8 cellular contexts compared by ENCODE assay signal in the genomic region with DNA sequence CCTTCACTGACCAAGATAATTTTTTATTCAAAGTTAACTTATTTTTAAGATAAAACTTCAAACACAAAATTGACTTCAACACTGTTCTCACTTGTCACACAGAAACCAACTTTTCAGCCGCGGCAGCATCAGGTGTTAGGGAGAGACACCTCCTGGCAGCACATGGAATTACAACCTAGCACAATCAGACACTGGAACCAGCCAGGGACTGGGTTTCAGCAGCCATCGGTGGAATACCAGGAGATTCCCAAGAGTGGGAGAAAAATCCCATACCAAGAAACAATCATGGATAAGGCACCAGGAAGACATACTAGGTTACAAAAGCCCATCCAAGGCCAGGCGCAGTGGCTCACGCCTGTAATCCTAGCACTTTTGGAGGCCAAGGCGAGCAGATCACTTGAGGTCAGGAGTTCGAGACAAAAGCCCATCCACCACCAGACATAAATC.
DNase-seq lines count a peak whose midpoint lies in the region; FAIRE-seq and TF ChIP-seq lines count a peak whose summit lies in the region.

No MANE protein-coding gene starts in this region.

- dilution Hi-C loops in mammary epithelial cell (cut with HindIII; ENCODE audit: low sequenced_read_pairs), result no loop called here

- BruUV-seq in mammary epithelial cell (replicated peaks; lab: Mats Ljungman, UMichigan), result no TSS peak

- no peaks in the 10 kb centered on the region for H3K36me3 ChIP-seq in mammary epithelial cell (ENCODE audit: insufficient read depth, low read length)
- H3K36me3 ChIP-seq in kidney (ENCODE audit: control insufficient read depth in 1 of 2, insufficient read depth in 2 of 2, low read length in 2 of 2), result no peaks in the 10 kb centered on the region

- CTCF ChIA-PET in mammary epithelial cell (lab: Charles Lee; ENCODE audit: low non-redundant PET), result interaction anchor here (1.2 kb wide), 1 partner anchor 216 kb away, joined by 4 read pairs; no protein-coding TSS in a partner anchor

- 27% methylated on average over 4 of the region's 7 CpGs for WGBS in mammary epithelial cell (ENCODE audit: low coverage, missing lambda C conversion rate)

- peak; percentile 13 to 46 for DNase-seq in NOMO-1 (lab: John Stamatoyannopoulos, UW; ENCODE audit: unreplicated experiment in 2 of 2)
- DNase-seq in NOMO-1 treated with dmso at 0.1 percent for 144 hours (lab: John Stamatoyannopoulos, UW; ENCODE audit: unreplicated experiment), result no peak
- peak; percentile 26 for DNase-seq in NCI-H128 (lab: John Stamatoyannopoulos, UW; ENCODE audit: unreplicated experiment)
- peak; percentile 53 for DNase-seq in mammary epithelial cell
- DNase-seq in kidney, result no peak
- DNase-seq in stimulated activated CD4-positive, alpha-beta T cell treated with anti-CD3 and anti-CD28 coated beads, Interleukin-1b, Interleukin-23, amount 100 ng/mL, for 48 hours, result peak; percentile 64
- DNase-seq in GOT3 (lab: John Stamatoyannopoulos, UW), result no peak

- peak; percentile 98 for FAIRE-seq in kidney (lab: Jason Lieb, UNC)

- H2AFZ ChIP-seq in mammary epithelial cell (ENCODE audit: low read depth, low read length), result no peak overlapping the region

- in situ Hi-C loops in mammary epithelial cell (cut with MboI; ENCODE audit: low sequenced_read_pairs in 2 of 2), result loop anchor here in 1 of 2 donors (25.0 kb wide), 1 partner anchor 211 kb away; a partner anchor contains a TSS

- H3K9me3 ChIP-seq in mammary epithelial cell (replicated peaks; ENCODE audit: insufficient read depth, low read length), result no peaks in the 10 kb centered on the region
- no peaks in the 10 kb centered on the region for H3K9me3 ChIP-seq in kidney (ENCODE audit: control insufficient read depth in 1 of 2, low read length in 2 of 2)

- H3K4me1 ChIP-seq in mammary epithelial cell (ENCODE audit: insufficient read depth, low read length), result peaks cover 34% of the 10 kb centered on the region
- peaks cover 3 to 9% of the 10 kb centered on the region in 2 donors for H3K4me1 ChIP-seq in kidney (ENCODE audit: control insufficient read depth in 1 of 2, insufficient read depth in 1 of 2, low read depth in 1 of 2, low read length in 2 of 2)

- H3K4me3 ChIP-seq in mammary epithelial cell (replicated peaks in 1 of 3; ENCODE audit: insufficient read depth in 1 of 3, low read depth in 2 of 3, low read length in 3 of 3), result no peak overlapping the region
- H3K4me3 ChIP-seq in kidney (ENCODE audit: low read length in 2 of 2), result no peak overlapping the region

- intact Hi-C loops in mammary epithelial cell (cut with micrococcal nuclease) (loop anchor here (1.0 to 5.0 kb wide), 8 partner anchors 99 to 1096 kb away; no protein-coding TSS in a partner anchor), kidney (cut with DNase I) (loop anchor here (5.0 kb wide), 1 partner anchor 216 kb away; a partner anchor contains a TSS)

- no peaks in the 10 kb centered on the region for H3K27me3 ChIP-seq in mammary epithelial cell (ENCODE audit: insufficient read depth, low read length)

- H3K79me2 ChIP-seq in mammary epithelial cell (ENCODE audit: insufficient read depth, low read length), result no peaks in the 10 kb centered on the region

- no peak overlapping the region for H3K4me2 ChIP-seq in mammary epithelial cell (ENCODE audit: insufficient read depth, low read depth, low read length)

- TF ChIP-seq CTCF in VCaP (conservative IDR thresholded peaks at IDR 0.05) (peak; percentile 96), mammary epithelial cell (conservative IDR thresholded peaks at IDR 0.05 in 1 of 2, IDR thresholded peaks at IDR 0.05 in 1 of 2; ENCODE audit: extremely low read depth in 1 of 2, insufficient read depth in 1 of 2, low read depth in 1 of 2, low read length in 2 of 2) (peak; percentile 85 to 96), kidney (IDR thresholded peaks at IDR 0.05; ENCODE audit: borderline replicate concordance, extremely low read depth, insufficient read depth) (peak; percentile 98)

- no peaks in the 10 kb centered on the region for H4K20me1 ChIP-seq in mammary epithelial cell (ENCODE audit: insufficient read depth, low read length)

- H3K27ac ChIP-seq in VCaP (no peak overlapping the region), mammary epithelial cell (ENCODE audit: insufficient read depth, low read depth, low read length) (no peak overlapping the region), kidney (ENCODE audit: low read depth in 2 of 2, low read length in 2 of 2) (no peak overlapping the region)

- H3K9ac ChIP-seq in mammary epithelial cell (ENCODE audit: insufficient read depth, low read length) (no peak overlapping the region), kidney (ENCODE audit: low read length in 2 of 2) (no peak overlapping the region)

Comparison
In these comparisons a context has a peak if more than half of its experiments do, and no peak if none do; other contexts are left out.
1. DNase-seq: peak in NOMO-1 (2 of 2), NCI-H128 (single experiment), mammary epithelial cell (single experiment) and stimulated activated CD4-positive, alpha-beta T cell treated with anti-CD3 and anti-CD28 coated beads, Interleukin-1b, Interleukin-23, amount 100 ng/mL, for 48 hours (single experiment); none in NOMO-1 treated with dmso at 0.1 percent for 144 hours (single experiment), kidney (single experiment) and GOT3 (single experiment).
2. Peak in every context shown above with its lines, with median percentiles within 50 percentile points of each other: CTCF ChIP-seq.